Comparison of ENCODE assay signal across 1 cellular context in the genomic region with DNA sequence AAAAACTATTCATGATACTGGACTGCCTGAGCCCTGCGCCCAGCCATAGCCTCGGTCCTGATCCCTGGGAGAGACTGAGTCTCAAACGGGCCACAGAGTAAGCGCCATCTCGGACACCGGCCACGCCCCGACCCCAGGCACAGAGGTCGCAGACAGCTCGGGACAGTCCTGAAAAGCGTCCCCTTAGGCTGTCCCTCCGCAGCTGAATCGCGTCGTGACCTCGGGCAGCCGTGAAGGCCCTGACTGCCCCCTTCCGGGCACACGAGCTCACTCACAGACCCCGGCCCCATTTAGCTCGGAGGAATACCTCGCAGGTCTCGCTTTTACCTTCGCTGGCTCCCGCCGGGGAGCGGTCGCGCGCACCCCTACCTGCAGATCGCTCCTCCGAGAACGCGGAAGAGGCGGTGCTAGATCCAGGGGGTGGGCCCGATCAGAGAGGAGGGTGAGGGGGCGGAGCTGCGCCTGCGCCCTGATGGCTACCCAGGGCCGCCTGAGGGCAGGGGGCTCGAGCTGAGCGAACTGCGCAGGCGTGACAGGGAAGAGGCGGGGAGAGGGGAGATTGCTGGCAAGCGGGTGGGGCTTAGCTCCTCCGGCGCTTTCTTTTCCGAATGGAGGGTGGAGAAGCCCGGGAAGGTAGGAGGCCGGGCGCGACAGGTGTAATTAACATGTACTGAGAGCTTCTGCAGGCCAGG.
TF ChIP-seq lines count a peak whose summit lies in the region.

A gene (minus strand): TSS at position 411 of the 692 bp plus-strand sequence. CDS start 20,941 bp downstream, outside the sequence.

TF ChIP-seq in HCT116, 20 proteins besides CTCF, POLR2A, EP300 and RAD21 (continued from another document):
- TF ChIP-seq SP1 (IDR thresholded peaks at IDR 0.05; ENCODE audit: low read depth) (peak; percentile 54), EZH2 (IDR thresholded peaks at IDR 0.05) (no peak)
